In genomic region chr19:10106100-10106936, GRCh38 we compare ENCODE assay signal across 1 cellular context.
TF ChIP-seq lines count a peak whose summit lies in the region.

A gene with protein sequence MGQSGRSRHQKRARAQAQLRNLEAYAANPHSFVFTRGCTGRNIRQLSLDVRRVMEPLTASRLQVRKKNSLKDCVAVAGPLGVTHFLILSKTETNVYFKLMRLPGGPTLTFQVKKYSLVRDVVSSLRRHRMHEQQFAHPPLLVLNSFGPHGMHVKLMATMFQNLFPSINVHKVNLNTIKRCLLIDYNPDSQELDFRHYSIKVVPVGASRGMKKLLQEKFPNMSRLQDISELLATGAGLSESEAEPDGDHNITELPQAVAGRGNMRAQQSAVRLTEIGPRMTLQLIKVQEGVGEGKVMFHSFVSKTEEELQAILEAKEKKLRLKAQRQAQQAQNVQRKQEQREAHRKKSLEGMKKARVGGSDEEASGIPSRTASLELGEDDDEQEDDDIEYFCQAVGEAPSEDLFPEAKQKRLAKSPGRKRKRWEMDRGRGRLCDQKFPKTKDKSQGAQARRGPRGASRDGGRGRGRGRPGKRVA (plus strand): TSS chr19:10106362. CDS start chr19:10106395, 33 bp downstream.

TF ChIP-seq in SK-N-SH, 30 proteins besides CTCF, POLR2A, EP300 and RAD21 (continued from another document):
- TF ChIP-seq POLR2AphosphoS5 (IDR thresholded peaks at IDR 0.05; ENCODE audit: low read depth, low read length), result peak; percentile 89
- peak; percentile 97 for TF ChIP-seq GABPA (IDR thresholded peaks at IDR 0.05; ENCODE audit: low read depth)
- peak; percentile 58 for TF ChIP-seq GATA2 (CRISPR knock-in tag; IDR thresholded peaks at IDR 0.05)
- TF ChIP-seq, protein P1, sequence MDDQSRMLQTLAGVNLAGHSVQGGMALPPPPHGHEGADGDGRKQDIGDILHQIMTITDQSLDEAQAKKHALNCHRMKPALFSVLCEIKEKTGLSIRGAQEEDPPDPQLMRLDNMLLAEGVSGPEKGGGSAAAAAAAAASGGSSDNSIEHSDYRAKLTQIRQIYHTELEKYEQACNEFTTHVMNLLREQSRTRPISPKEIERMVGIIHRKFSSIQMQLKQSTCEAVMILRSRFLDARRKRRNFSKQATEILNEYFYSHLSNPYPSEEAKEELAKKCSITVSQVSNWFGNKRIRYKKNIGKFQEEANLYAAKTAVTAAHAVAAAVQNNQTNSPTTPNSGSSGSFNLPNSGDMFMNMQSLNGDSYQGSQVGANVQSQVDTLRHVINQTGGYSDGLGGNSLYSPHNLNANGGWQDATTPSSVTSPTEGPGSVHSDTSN (IDR thresholded peaks at IDR 0.05), result no peak
- TF ChIP-seq TEAD4 (IDR thresholded peaks at IDR 0.05; ENCODE audit: borderline replicate concordance, insufficient read depth), result no peak
- TF ChIP-seq, protein P2, sequence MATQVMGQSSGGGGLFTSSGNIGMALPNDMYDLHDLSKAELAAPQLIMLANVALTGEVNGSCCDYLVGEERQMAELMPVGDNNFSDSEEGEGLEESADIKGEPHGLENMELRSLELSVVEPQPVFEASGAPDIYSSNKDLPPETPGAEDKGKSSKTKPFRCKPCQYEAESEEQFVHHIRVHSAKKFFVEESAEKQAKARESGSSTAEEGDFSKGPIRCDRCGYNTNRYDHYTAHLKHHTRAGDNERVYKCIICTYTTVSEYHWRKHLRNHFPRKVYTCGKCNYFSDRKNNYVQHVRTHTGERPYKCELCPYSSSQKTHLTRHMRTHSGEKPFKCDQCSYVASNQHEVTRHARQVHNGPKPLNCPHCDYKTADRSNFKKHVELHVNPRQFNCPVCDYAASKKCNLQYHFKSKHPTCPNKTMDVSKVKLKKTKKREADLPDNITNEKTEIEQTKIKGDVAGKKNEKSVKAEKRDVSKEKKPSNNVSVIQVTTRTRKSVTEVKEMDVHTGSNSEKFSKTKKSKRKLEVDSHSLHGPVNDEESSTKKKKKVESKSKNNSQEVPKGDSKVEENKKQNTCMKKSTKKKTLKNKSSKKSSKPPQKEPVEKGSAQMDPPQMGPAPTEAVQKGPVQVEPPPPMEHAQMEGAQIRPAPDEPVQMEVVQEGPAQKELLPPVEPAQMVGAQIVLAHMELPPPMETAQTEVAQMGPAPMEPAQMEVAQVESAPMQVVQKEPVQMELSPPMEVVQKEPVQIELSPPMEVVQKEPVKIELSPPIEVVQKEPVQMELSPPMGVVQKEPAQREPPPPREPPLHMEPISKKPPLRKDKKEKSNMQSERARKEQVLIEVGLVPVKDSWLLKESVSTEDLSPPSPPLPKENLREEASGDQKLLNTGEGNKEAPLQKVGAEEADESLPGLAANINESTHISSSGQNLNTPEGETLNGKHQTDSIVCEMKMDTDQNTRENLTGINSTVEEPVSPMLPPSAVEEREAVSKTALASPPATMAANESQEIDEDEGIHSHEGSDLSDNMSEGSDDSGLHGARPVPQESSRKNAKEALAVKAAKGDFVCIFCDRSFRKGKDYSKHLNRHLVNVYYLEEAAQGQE (IDR thresholded peaks at IDR 0.05; ENCODE audit: low read depth, low read length), result no peak
- TF ChIP-seq NRF1 (IDR thresholded peaks at IDR 0.05; ENCODE audit: low read depth, low read length), result peak; percentile 87
- no peak for TF ChIP-seq FOXM1 (IDR thresholded peaks at IDR 0.05; ENCODE audit: low read depth)
- no peak for TF ChIP-seq NFIC (IDR thresholded peaks at IDR 0.05; ENCODE audit: borderline replicate concordance)
- TF ChIP-seq, protein P3, sequence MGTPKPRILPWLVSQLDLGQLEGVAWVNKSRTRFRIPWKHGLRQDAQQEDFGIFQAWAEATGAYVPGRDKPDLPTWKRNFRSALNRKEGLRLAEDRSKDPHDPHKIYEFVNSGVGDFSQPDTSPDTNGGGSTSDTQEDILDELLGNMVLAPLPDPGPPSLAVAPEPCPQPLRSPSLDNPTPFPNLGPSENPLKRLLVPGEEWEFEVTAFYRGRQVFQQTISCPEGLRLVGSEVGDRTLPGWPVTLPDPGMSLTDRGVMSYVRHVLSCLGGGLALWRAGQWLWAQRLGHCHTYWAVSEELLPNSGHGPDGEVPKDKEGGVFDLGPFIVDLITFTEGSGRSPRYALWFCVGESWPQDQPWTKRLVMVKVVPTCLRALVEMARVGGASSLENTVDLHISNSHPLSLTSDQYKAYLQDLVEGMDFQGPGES (IDR thresholded peaks at IDR 0.05; ENCODE audit: low read depth, low read length), result no peak
